22 cellular contexts compared by ENCODE assay signal in the genomic region with DNA sequence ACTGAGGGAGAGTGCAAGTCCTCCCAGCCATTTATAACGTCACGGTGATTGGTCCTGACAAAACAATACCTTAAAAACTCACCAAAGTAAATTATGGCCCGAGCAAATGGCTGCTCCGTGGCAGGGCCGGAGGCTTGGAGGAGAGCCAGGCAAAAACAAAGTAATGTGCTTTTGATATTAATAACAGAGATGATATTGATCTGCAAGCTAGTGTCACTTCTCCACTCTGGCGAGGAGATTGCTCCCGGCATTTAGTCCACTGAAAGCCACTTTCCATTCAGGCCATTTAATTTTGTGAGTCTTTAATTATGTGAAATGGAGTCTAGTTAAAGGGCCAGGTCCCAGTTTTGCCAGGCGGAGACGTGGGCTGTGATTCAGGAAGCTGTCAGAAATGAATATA.
"Had no signal": no experiment of that assay in that cellular context is flagged by ENCODE, and none has a peak within 500 bp of the region (broad histone marks: within the 10 kb centered on the region; RNA-seq: fewer than 3 reads in every experiment).

No MANE protein-coding gene starts in this region.

- H3K27ac ChIP-seq: breast epithelium, esophagus muscularis mucosa, foreskin keratinocyte, hepatocyte, spleen, suprapubic skin, tibial artery had no signal

- ATAC-seq: activated CD4-positive, alpha-beta T cell treated with anti-CD3 and anti-CD28 coated beads for 36 hours; activated CD8-positive, alpha-beta memory T cell treated with anti-CD3 and anti-CD28 coated beads, Interleukin-2, amount 10 ng/mL, durations not matched to agents 7 days and 5 days; activated CD8-positive, alpha-beta T cell treated with anti-CD3 and anti-CD28 coated beads, Interleukin-2, amount 10 ng/mL, durations not matched to agents 7 days and 5 days; activated naive CD4-positive, alpha-beta T cell treated with anti-CD3 and anti-CD28 coated beads, Interleukin-2, amount 50 U/mL, for 72 hours; foreskin keratinocyte; left ventricle myocardium superior; right cardiac atrium had no signal

- DNase-seq: activated CD4-positive, alpha-beta T cell treated with anti-CD3 and anti-CD28 coated beads for 36 hours; activated CD4-positive, CD25-positive, alpha-beta regulatory T cell; activated CD8-positive, alpha-beta memory T cell treated with anti-CD3 and anti-CD28 coated beads, Interleukin-2, amount 10 ng/mL, durations not matched to agents 7 days and 5 days; activated CD8-positive, alpha-beta T cell treated with anti-CD3 and anti-CD28 coated beads, Interleukin-2, amount 10 ng/mL, durations not matched to agents 7 days and 5 days; activated naive CD4-positive, alpha-beta T cell; activated T-cell treated with anti-CD3 and anti-CD28 coated beads, Interleukin-2, amount 50 U/mL, for 48 hours; central memory CD4-positive, alpha-beta T cell; foreskin keratinocyte; glutamatergic neuron; islet precursor cell; left ventricle myocardium superior; naive B cell; occipital lobe; right cardiac atrium; stimulated activated naive CD4-positive, alpha-beta T cell; tibial artery had no signal

- H3K27me3 ChIP-seq: breast epithelium had no signal

- H3K4me3 ChIP-seq: breast epithelium, esophagus muscularis mucosa, hepatocyte, spleen, suprapubic skin, tibial artery had no signal
